Comparison of ENCODE assay signal across 19 cellular contexts in genomic region chr17:18008496-18009268, GRCh38. TPM values are rescaled to one million over a fixed set of nuclear protein-coding genes. Genes with fewer than 3 reads are reported as not detected.
DNase-seq lines count a peak whose midpoint lies in the region; ATAC-seq and TF ChIP-seq lines count a peak whose summit lies in the region.
"Had no signal": no experiment of that assay in that cellular context is flagged by ENCODE, and none has a peak within 500 bp of the region (broad histone marks: within the 10 kb centered on the region; RNA-seq: fewer than 3 reads in every experiment).

No MANE protein-coding gene starts in this region.

- H3K9me3 ChIP-seq in right atrium auricular region, result no peaks in the 10 kb centered on the region
- no peaks in the 10 kb centered on the region for H3K9me3 ChIP-seq in SJSA1 (replicated peaks)
- H3K9me3 ChIP-seq: tibial artery had no signal

- H3K27ac ChIP-seq in right atrium auricular region (peak overlapping the region; percentile 47 to 50), SJSA1 (peak overlapping the region; percentile 41)
- H3K27ac ChIP-seq: cardiac muscle cell, tibial artery had no signal

- H3K4me3 ChIP-seq in right atrium auricular region, result no peak overlapping the region
- no peak overlapping the region for H3K4me3 ChIP-seq in SJSA1
- H3K4me3 ChIP-seq: cardiac muscle cell, lung, tibial artery had no signal

- no peak for TF ChIP-seq CTCF in right atrium auricular region (IDR thresholded peaks at IDR 0.05)
- TF ChIP-seq CTCF in GM13976 (IDR thresholded peaks at IDR 0.05; ENCODE audit: borderline replicate concordance, control extremely low read depth, extremely low read depth, insufficient read depth, missing control alignments), result no peak

- H3K27ac Mint-ChIP-seq in stimulated activated naive B cell treated with anti-CD40 and anti-IgM and Interleukin-4, amounts not matched to agents 10 μg/mL and 1 μg/mL and 100 μg/mL, for 72 hours, result peak overlapping the region; percentile 85

- H3K4me1 ChIP-seq in right atrium auricular region (peaks cover 0 to 8% of the 10 kb centered on the region in 2 donors), SJSA1 (replicated peaks) (peaks cover 15% of the 10 kb centered on the region)
- H3K4me1 ChIP-seq: tibial artery had no signal

- ATAC-seq in Right ventricle myocardium inferior, result no peak
- ATAC-seq in stimulated activated naive B cell treated with anti-CD40 and anti-IgM and Interleukin-4, amounts not matched to agents 10 μg/mL and 1 μg/mL and 100 μg/mL, for 72 hours (replicated peaks), result no peak
- no peak for ATAC-seq in GM19455 (IDR thresholded peaks at IDR 0.05; ENCODE audit: unreplicated experiment)
- ATAC-seq: HepG2, Panc1 had no signal

- H3K4me3 Mint-ChIP-seq in stimulated activated naive B cell treated with anti-CD40 and anti-IgM and Interleukin-4, amounts not matched to agents 10 μg/mL and 1 μg/mL and 100 μg/mL, for 72 hours, result no peak overlapping the region

- in situ Hi-C loops in GM13976 (cut with MboI; ENCODE audit: low sequenced_read_pairs, unreplicated experiment), result no loop called here

- intact Hi-C loops in Right ventricle myocardium inferior (cut with DNase I), result no loop called here

- DNase-seq in right atrium auricular region (ENCODE audit: low spot score), result no peak
- no peak for DNase-seq in Right ventricle myocardium inferior (ENCODE audit: missing footprints)
- peak in 1 of 2 experiments; percentile 38 for DNase-seq in SJSA1 (ENCODE audit: low read depth in 1 of 2, low spot score in 2 of 2)
- peak; percentile 24 for DNase-seq in fibroblast of peridontal ligament (ENCODE audit: extremely low read depth)
- DNase-seq in stimulated activated naive B cell treated with anti-CD40 and anti-IgM and Interleukin-4, amounts not matched to agents 10 μg/mL and 1 μg/mL and 100 μg/mL, for 72 hours, result no peak
- no peak for DNase-seq in SKM-1 (lab: John Stamatoyannopoulos, UW; ENCODE audit: unreplicated experiment)
- no peak for DNase-seq in GM13976 (ENCODE audit: low spot score)
- DNase-seq: activated CD4-positive, alpha-beta T cell treated with anti-CD3 and anti-CD28 coated beads, Interleukin-2, amount 50 U/mL, for 4 hours; activated gamma-delta T cell treated with Interleukin-2 at 50 U/mL for 16 hours; hypothalamus; NCI-H1105 treated with DMSO at 0.1 percent for 48 hours; NCI-H345; occipital lobe; tibial artery had no signal

- peaks cover 0 to 7% of the 10 kb centered on the region in 2 donors for H3K4me1 Mint-ChIP-seq in stimulated activated naive B cell treated with anti-CD40 and anti-IgM and Interleukin-4, amounts not matched to agents 10 μg/mL and 1 μg/mL and 100 μg/mL, for 72 hours

- H3K9me3 Mint-ChIP-seq in stimulated activated naive B cell treated with anti-CD40 and anti-IgM and Interleukin-4, amounts not matched to agents 10 μg/mL and 1 μg/mL and 100 μg/mL, for 72 hours, result no peaks in the 10 kb centered on the region

- H3K27me3 ChIP-seq in right atrium auricular region (no peaks in the 10 kb centered on the region), SJSA1 (replicated peaks) (no peaks in the 10 kb centered on the region)
- H3K27me3 ChIP-seq: cardiac muscle cell, tibial artery had no signal

- H3K27me3 Mint-ChIP-seq in stimulated activated naive B cell treated with anti-CD40 and anti-IgM and Interleukin-4, amounts not matched to agents 10 μg/mL and 1 μg/mL and 100 μg/mL, for 72 hours, result no peaks in the 10 kb centered on the region

- H3K36me3 Mint-ChIP-seq in stimulated activated naive B cell treated with anti-CD40 and anti-IgM and Interleukin-4, amounts not matched to agents 10 μg/mL and 1 μg/mL and 100 μg/mL, for 72 hours, result peaks cover 34 to 58% of the 10 kb centered on the region in 2 donors

- H3K36me3 ChIP-seq in right atrium auricular region (no peaks in the 10 kb centered on the region), SJSA1 (peaks cover 8% of the 10 kb centered on the region; the same call in 1 of the 2 replicates)
- H3K36me3 ChIP-seq: cardiac muscle cell had no signal

RNA-seq across cellular contexts. Expression of gene ATPAF2, which starts 30.3 kb away (rescaled TPM):
- total RNA-seq in right atrium auricular region (10 to 100 TPM; 11.1 to 47.0 TPM), Right ventricle myocardium inferior (34.9 TPM)
- 17.8 and 44.4 TPM in 2 replicates for total RNA-seq in SJSA1 (2014; rRNA removed; shearing (Covaris generic))

RNA-seq across cellular contexts. Expression of gene GID4, which starts 30.5 kb away (rescaled TPM):
- total RNA-seq in right atrium auricular region (10 to 100 TPM; 14.0 to 22.1 TPM), Right ventricle myocardium inferior (20.1 TPM)
- total RNA-seq in SJSA1 (2014; rRNA removed; shearing (Covaris generic)), result 2.0 and 4.4 TPM in 2 replicates

RNA-seq across cellular contexts. Expression of gene DRC3, which starts 36.0 kb away (rescaled TPM):
- total RNA-seq in right atrium auricular region (1 to 10 TPM in 1 of 2 donors, under 1 TPM in 1; 0.94 to 1.7 TPM), Right ventricle myocardium inferior (1.6 TPM)
- total RNA-seq in SJSA1 (2014; rRNA removed; shearing (Covaris generic)), result 1.8 TPM in 1 of 2 replicates, not detected in the other

RNA-seq across cellular contexts. Expression of gene TOM1L2, which starts 36.5 kb away (rescaled TPM):
- total RNA-seq in right atrium auricular region (100 to 1,000 TPM; 186 to 347 TPM), Right ventricle myocardium inferior (246 TPM)
- total RNA-seq in SJSA1 (2014; rRNA removed; shearing (Covaris generic)), result 32.0 and 36.4 TPM in 2 replicates
